22 cellular contexts compared by ENCODE assay signal in the genomic region with DNA sequence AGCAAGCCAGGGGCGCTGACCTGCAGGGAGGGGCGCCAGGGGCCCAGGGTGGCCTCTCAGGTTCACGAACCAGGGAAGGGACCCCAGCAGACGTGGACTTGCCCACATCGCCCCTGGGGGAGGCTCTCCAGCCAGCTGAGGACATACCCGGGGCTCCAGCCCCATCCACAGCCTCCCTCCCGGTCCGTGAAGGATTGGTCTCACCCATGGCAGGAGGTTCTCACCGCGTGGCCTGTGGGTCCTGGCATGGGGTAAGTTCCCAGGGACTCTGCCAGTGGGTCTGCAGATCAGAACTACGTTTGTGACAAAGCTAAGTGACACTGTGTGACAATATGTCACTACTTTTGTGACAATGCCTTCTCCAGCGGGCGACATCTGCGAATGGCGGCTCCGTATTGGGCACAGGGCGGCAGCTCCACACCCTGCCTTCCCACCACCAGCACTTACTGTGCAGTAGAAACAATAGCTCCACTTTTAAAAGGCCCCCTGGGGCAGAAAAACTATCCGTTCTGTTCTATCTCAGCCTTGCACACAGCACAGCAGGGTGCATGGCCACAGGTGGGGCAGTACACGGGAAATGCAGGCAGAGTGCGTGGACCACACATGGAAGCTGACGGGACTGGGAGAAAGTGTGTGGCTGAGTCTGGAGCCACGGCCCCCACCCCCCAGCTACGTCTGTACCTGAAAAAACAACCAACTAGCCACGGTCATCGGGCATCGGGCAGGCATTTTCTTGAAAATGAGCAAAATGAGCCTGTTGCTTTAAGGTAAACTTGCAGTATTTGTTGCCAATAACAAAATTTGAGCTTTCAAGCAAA.
DNase-seq lines count a peak whose midpoint lies in the region; ATAC-seq, FAIRE-seq and TF ChIP-seq lines count a peak whose summit lies in the region.
"Had no signal": no experiment of that assay in that cellular context is flagged by ENCODE, and none has a peak within 500 bp of the region (broad histone marks: within the 10 kb centered on the region; RNA-seq: fewer than 3 reads in every experiment).

No MANE protein-coding gene starts in this region.

- H3K27ac ChIP-seq in RWPE2 (ENCODE audit: poor library complexity, severe bottlenecking) (no peak overlapping the region), kidney (ENCODE audit: low read depth in 2 of 2, low read length in 2 of 2) (no peak overlapping the region), suprapubic skin (no peak overlapping the region)
- H3K27ac ChIP-seq: BLaER1 treated with 17β-estradiol and CSF1 and Interleukin-3, amounts not matched to agents 10 nM and 100 nM; cardiac muscle cell had no signal

- WGBS in suprapubic skin, result 86% methylated on average over 23 of the region's 26 CpGs

- intact Hi-C loops in kidney (cut with DNase I), result no loop called here

- TF ChIP-seq CTCF in RWPE2 (IDR thresholded peaks at IDR 0.05; ENCODE audit: poor library complexity, severe bottlenecking), result no peak
- no peak for TF ChIP-seq CTCF in kidney (IDR thresholded peaks at IDR 0.05; ENCODE audit: borderline replicate concordance, extremely low read depth, insufficient read depth)
- no peak for TF ChIP-seq CTCF in suprapubic skin (IDR thresholded peaks at IDR 0.05)
- TF ChIP-seq CTCF in BE2C (IDR thresholded peaks at IDR 0.05; ENCODE audit: low read depth, low read length), result no peak

- no peak for TF ChIP-seq POLR2A in suprapubic skin (IDR thresholded peaks at IDR 0.05)

- peak; percentile 58 for DNase-seq in activated effector memory CD4-positive, alpha-beta T cell treated with anti-CD3 and anti-CD28 coated beads, Interleukin-2, amount 50 U/mL, for 16 hours
- DNase-seq in activated effector memory CD4-positive, alpha-beta T cell treated with Interleukin-2 at 50 U/mL for 16 hours, result no peak
- DNase-seq in RWPE2 (ENCODE audit: low spot score) (peak; percentile 47), kidney (peak; percentile 60), suprapubic skin (ENCODE audit: low spot score in 2 of 2) (peak; percentile 50 to 79), C1 segment of cervical spinal cord (lab: John Stamatoyannopoulos, UW) (no peak), BE2C (no peak), DMS 273 (lab: John Stamatoyannopoulos, UW; ENCODE audit: unreplicated experiment) (no peak)
- DNase-seq: ACHN; activated CD4-positive, alpha-beta T cell treated with anti-CD3 and anti-CD28 coated beads, Interleukin-2, amount 10 ng/mL, durations not matched to agents 24 days and 14 days; activated CD8-positive, alpha-beta memory T cell treated with anti-CD3 and anti-CD28 coated beads, Interleukin-2, amount 10 ng/mL, durations not matched to agents 7 days and 5 days; kidney glomerular epithelial cell; mammary epithelial cell; NCI-H2029 treated with DMSO at 0.1 percent for 48 hours; NCI-H510A; stimulated activated CD4-positive, alpha-beta T cell treated with anti-CD3 and anti-CD28 coated beads, Interleukin-2, amount 100 ng/mL, for 48 hours; stimulated activated naive B cell treated with anti-CD40 and anti-IgM and Interleukin-4, amounts not matched to agents 10 μg/mL and 1 μg/mL and 100 μg/mL, for 72 hours had no signal

- ATAC-seq in RWPE2 (ENCODE audit: low read depth), result no peak
- ATAC-seq: activated CD8-positive, alpha-beta memory T cell treated with anti-CD3 and anti-CD28 coated beads, Interleukin-2, amount 10 ng/mL, durations not matched to agents 7 days and 5 days; GM12878; Panc1; stimulated activated naive B cell treated with anti-CD40 and anti-IgM and Interleukin-4, amounts not matched to agents 10 μg/mL and 1 μg/mL and 100 μg/mL, for 72 hours had no signal

- FAIRE-seq in kidney (lab: Jason Lieb, UNC), result no peak
- FAIRE-seq: endothelial cell of umbilical vein, GM12878 had no signal

- no peak overlapping the region for H3K9ac ChIP-seq in kidney (ENCODE audit: low read length in 2 of 2)
- H3K9ac ChIP-seq: BLaER1 treated with 17β-estradiol and CSF1 and Interleukin-3, amounts not matched to agents 10 nM and 100 nM had no signal

- no peaks in the 10 kb centered on the region for H3K36me3 ChIP-seq in RWPE2 (ENCODE audit: low read depth)
- no peaks in the 10 kb centered on the region for H3K36me3 ChIP-seq in kidney (ENCODE audit: control insufficient read depth in 1 of 2, insufficient read depth in 2 of 2, low read length in 2 of 2)
- no peaks in the 10 kb centered on the region for H3K36me3 ChIP-seq in suprapubic skin
- H3K36me3 ChIP-seq in BE2C, result no peaks in the 10 kb centered on the region
- H3K36me3 ChIP-seq: BLaER1 treated with 17β-estradiol and CSF1 and Interleukin-3, amounts not matched to agents 10 nM and 100 nM; cardiac muscle cell had no signal

- TF ChIP-seq EP300 in suprapubic skin (IDR thresholded peaks at IDR 0.05), result no peak

- no peaks in the 10 kb centered on the region for H3K27me3 ChIP-seq in RWPE2 (ENCODE audit: insufficient read depth, poor library complexity, severe bottlenecking)
- no peaks in the 10 kb centered on the region for H3K27me3 ChIP-seq in suprapubic skin
- H3K27me3 ChIP-seq in BE2C, result no peaks in the 10 kb centered on the region
- H3K27me3 ChIP-seq: BLaER1 treated with 17β-estradiol and CSF1 and Interleukin-3, amounts not matched to agents 10 nM and 100 nM had no signal

- H3K4me1 ChIP-seq in RWPE2 (ENCODE audit: insufficient read depth, poor library complexity, severe bottlenecking) (peaks cover 3% of the 10 kb centered on the region), kidney (ENCODE audit: control insufficient read depth in 1 of 2, insufficient read depth in 1 of 2, low read depth in 1 of 2, low read length in 2 of 2) (no peaks in the 10 kb centered on the region), suprapubic skin (peaks cover 29% of the 10 kb centered on the region), BE2C (no peaks in the 10 kb centered on the region)

- H3K9me3 ChIP-seq in RWPE2 (ENCODE audit: severe bottlenecking) (no peaks in the 10 kb centered on the region), kidney (ENCODE audit: control insufficient read depth in 1 of 2, low read length in 2 of 2) (no peaks in the 10 kb centered on the region), suprapubic skin (no peaks in the 10 kb centered on the region), BE2C (no peaks in the 10 kb centered on the region)

- no peak overlapping the region for H3K4me3 ChIP-seq in RWPE2 (ENCODE audit: severe bottlenecking)
- no peak overlapping the region for H3K4me3 ChIP-seq in kidney (ENCODE audit: low read length in 2 of 2)
- no peak overlapping the region for H3K4me3 ChIP-seq in suprapubic skin
- H3K4me3 ChIP-seq in BE2C (ENCODE audit: low read depth, low read length), result no peak overlapping the region
- H3K4me3 ChIP-seq: BLaER1 treated with 17β-estradiol and CSF1 and Interleukin-3, amounts not matched to agents 10 nM and 100 nM; cardiac muscle cell; GM12878 had no signal

Comparison
In these comparisons a context has a peak if more than half of its experiments do, and no peak if none do; other contexts are left out.
1. DNase-seq: peak in activated effector memory CD4-positive, alpha-beta T cell treated with anti-CD3 and anti-CD28 coated beads, Interleukin-2, amount 50 U/mL, for 16 hours (single experiment), RWPE2 (single experiment), kidney (single experiment) and suprapubic skin (2 of 2); none in activated effector memory CD4-positive, alpha-beta T cell treated with Interleukin-2 at 50 U/mL for 16 hours (single experiment), C1 segment of cervical spinal cord (0 of 14), BE2C (single experiment) and DMS 273 (single experiment).